1 cellular context compared by ENCODE assay signal in genomic region chr20:51985013-51985415, GRCh38.
A peak's percentile ranks its signal among the peaks of the same experiment; 100 is the strongest.
TF ChIP-seq lines count a peak whose summit lies in the region.

No MANE protein-coding gene starts in this region.

TF ChIP-seq in HEK293, 187 proteins besides CTCF, POLR2A, EP300 and RAD21 (continued from another document):
- TF ChIP-seq ATF2 (tag by site-specific recombination; IDR thresholded peaks at IDR 0.05; ENCODE audit: low read depth) (peak; percentile 33; the same call in 1 of the 2 replicates), IKZF3 (tag by site-specific recombination; IDR thresholded peaks at IDR 0.05) (peak; percentile 70), ZBTB17 (tag by site-specific recombination; IDR thresholded peaks at IDR 0.05) (peak; percentile 67), SP7 (tag by site-specific recombination; IDR thresholded peaks at IDR 0.05) (peak; percentile 75; the same call in 1 of the 2 replicates), WT1 (tag by site-specific recombination; IDR thresholded peaks at IDR 0.05) (no peak), ZBTB20 (tag by site-specific recombination; IDR thresholded peaks at IDR 0.05) (no peak), ZNF157 (tag by site-specific recombination; IDR thresholded peaks at IDR 0.05) (no peak)
